Comparison of ENCODE assay signal across 16 cellular contexts in the genomic region with DNA sequence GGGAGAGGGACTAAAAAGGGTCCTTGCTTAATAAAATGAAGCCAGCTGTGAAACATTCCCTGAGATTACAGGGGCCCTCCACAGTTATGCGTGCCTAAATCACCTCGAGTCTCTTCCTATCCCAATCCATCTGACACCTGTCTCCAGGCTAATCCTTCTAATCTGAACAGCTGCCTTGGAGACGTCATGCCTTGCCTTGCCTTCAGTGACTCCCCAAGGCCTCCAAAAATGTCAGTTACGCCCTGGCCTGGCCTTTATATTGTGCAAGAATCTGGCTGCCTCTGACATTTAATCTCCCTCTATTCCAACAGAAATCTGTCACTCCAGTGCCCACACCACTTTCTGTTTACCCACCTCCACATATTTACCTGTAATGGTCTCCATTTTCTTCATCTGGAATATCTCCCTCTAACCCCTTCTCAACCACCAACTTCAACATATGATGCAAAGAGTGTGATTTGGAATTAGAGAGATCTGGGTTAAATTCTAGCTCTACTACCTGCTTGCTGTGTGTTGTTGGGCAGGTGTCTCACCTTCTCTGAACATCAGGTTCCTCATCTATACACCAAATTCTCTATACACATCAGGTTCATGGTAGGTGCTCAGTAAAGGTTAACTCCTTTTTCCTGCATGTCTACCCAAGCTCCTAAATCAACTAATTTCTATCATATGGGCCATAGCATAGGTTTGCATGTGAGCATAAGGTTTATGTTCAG. TPM values are rescaled to one million over a fixed set of nuclear protein-coding genes. Genes with fewer than 3 reads are reported as not detected.
A peak's percentile ranks its signal among the peaks of the same experiment; 100 is the strongest.
DNase-seq lines count a peak whose midpoint lies in the region; ATAC-seq and TF ChIP-seq lines count a peak whose summit lies in the region.
"Had no signal": no experiment of that assay in that cellular context is flagged by ENCODE, and none has a peak within 500 bp of the region (broad histone marks: within the 10 kb centered on the region; RNA-seq: fewer than 3 reads in every experiment).

No MANE protein-coding gene starts in this region.

- H3K27ac Mint-ChIP-seq in dendritic cell treated with granulocyte-macrophage colony-stimulating factor and Interleukin-4, amounts not matched to agents 40 ng/mL and 50 ng/mL, for 4 days: peak overlapping the region; percentile 96
- peak overlapping the region; percentile 44 to 85 (median 61) for H3K27ac Mint-ChIP-seq in nephron
- H3K27ac Mint-ChIP-seq in endothelial cell (ENCODE audit: unreplicated experiment): no peak overlapping the region
- H3K27ac Mint-ChIP-seq: activated naive CD4-positive, alpha-beta T cell treated with anti-CD3 and anti-CD28 coated beads, Interleukin-2, amount 50 U/mL, for 24 hours; B cell had no signal

- TF ChIP-seq CTCF in nephron (IDR thresholded peaks at IDR 0.05; ENCODE audit: unreplicated experiment in 3 of 3) (no peak), endothelial cell (IDR thresholded peaks at IDR 0.05; ENCODE audit: unreplicated experiment) (no peak)

- H3K36me3 Mint-ChIP-seq in dendritic cell treated with granulocyte-macrophage colony-stimulating factor and Interleukin-4, amounts not matched to agents 40 ng/mL and 50 ng/mL, for 4 days (ENCODE audit: low read depth): peaks cover 13% of the 10 kb centered on the region
- H3K36me3 Mint-ChIP-seq in nephron (ENCODE audit: low read depth) (no peaks in the 10 kb centered on the region), endothelial cell (ENCODE audit: low read depth, unreplicated experiment) (no peaks in the 10 kb centered on the region)
- H3K36me3 Mint-ChIP-seq: activated naive CD4-positive, alpha-beta T cell treated with anti-CD3 and anti-CD28 coated beads, Interleukin-2, amount 50 U/mL, for 24 hours had no signal

- H3K4me1 Mint-ChIP-seq in dendritic cell treated with granulocyte-macrophage colony-stimulating factor and Interleukin-4, amounts not matched to agents 40 ng/mL and 50 ng/mL, for 4 days (ENCODE audit: low read depth): peaks cover 88% of the 10 kb centered on the region
- peaks cover 44% of the 10 kb centered on the region for H3K4me1 Mint-ChIP-seq in nephron
- H3K4me1 Mint-ChIP-seq in endothelial cell (ENCODE audit: unreplicated experiment): no peaks in the 10 kb centered on the region
- H3K4me1 Mint-ChIP-seq: activated naive CD4-positive, alpha-beta T cell treated with anti-CD3 and anti-CD28 coated beads, Interleukin-2, amount 50 U/mL, for 24 hours had no signal

- no peak overlapping the region for H3K4me3 Mint-ChIP-seq in dendritic cell treated with granulocyte-macrophage colony-stimulating factor and Interleukin-4, amounts not matched to agents 40 ng/mL and 50 ng/mL, for 4 days
- H3K4me3 Mint-ChIP-seq in nephron (peak overlapping the region in 1 of 3 experiments; percentile 46), endothelial cell (ENCODE audit: unreplicated experiment) (no peak overlapping the region)
- H3K4me3 Mint-ChIP-seq: activated naive CD4-positive, alpha-beta T cell treated with anti-CD3 and anti-CD28 coated beads, Interleukin-2, amount 50 U/mL, for 24 hours; B cell had no signal

- peak; percentile 14 for DNase-seq in NCI-H69 (lab: John Stamatoyannopoulos, UW)
- no peak for DNase-seq in endothelial cell (ENCODE audit: low spot score)
- no peak for DNase-seq in T-helper 2 cell
- no peak for DNase-seq in inferior parietal cortex (ENCODE audit: extremely low spot score)
- DNase-seq: activated CD8-positive, alpha-beta memory T cell treated with anti-CD3 and anti-CD28 coated beads for 24 hours; NCI-H2081 treated with DMSO at 0.1 percent for 48 hours; occipital lobe; T-helper 9 cell had no signal

- H3K4me1 ChIP-seq in BLaER1 treated with 17β-estradiol and CSF1 and Interleukin-3, amounts not matched to agents 10 nM and 100 nM: peaks cover 49 to 86% (median 62%) of the 10 kb centered on the region in 10 experiments

- no peaks in the 10 kb centered on the region for H4K20me1 ChIP-seq in BLaER1 treated with 17β-estradiol and CSF1 and Interleukin-3, amounts not matched to agents 10 nM and 100 nM

- H3K27ac ChIP-seq in BLaER1 treated with 17β-estradiol and CSF1 and Interleukin-3, amounts not matched to agents 10 nM and 100 nM: no peak overlapping the region
- H3K27ac ChIP-seq: KMS-11 had no signal

- ATAC-seq in GM21381 (IDR thresholded peaks at IDR 0.05; ENCODE audit: unreplicated experiment): no peak

- H3K4me3 ChIP-seq in BLaER1 treated with 17β-estradiol and CSF1 and Interleukin-3, amounts not matched to agents 10 nM and 100 nM: no peak overlapping the region
- H3K4me3 ChIP-seq: lung had no signal

- no peaks in the 10 kb centered on the region for H3K9me3 Mint-ChIP-seq in dendritic cell treated with granulocyte-macrophage colony-stimulating factor and Interleukin-4, amounts not matched to agents 40 ng/mL and 50 ng/mL, for 4 days
- H3K9me3 Mint-ChIP-seq in nephron: no peaks in the 10 kb centered on the region
- H3K9me3 Mint-ChIP-seq in endothelial cell (ENCODE audit: unreplicated experiment): no peaks in the 10 kb centered on the region
- H3K9me3 Mint-ChIP-seq: activated naive CD4-positive, alpha-beta T cell treated with anti-CD3 and anti-CD28 coated beads, Interleukin-2, amount 50 U/mL, for 24 hours had no signal

- no peaks in the 10 kb centered on the region for H3K36me3 ChIP-seq in BLaER1 treated with 17β-estradiol and CSF1 and Interleukin-3, amounts not matched to agents 10 nM and 100 nM

- intact Hi-C loops in dendritic cell treated with granulocyte-macrophage colony-stimulating factor and Interleukin-4, amounts not matched to agents 40 ng/mL and 50 ng/mL, for 4 days (cut with micrococcal nuclease): loop anchor here (10.0 kb wide), 1 partner anchor 577 kb away; a partner anchor contains a TSS

- peaks cover 0 to 23% (median 18%) of the 10 kb centered on the region in 11 experiments; a peak in 18 of 22 replicates for H3K9me3 ChIP-seq in BLaER1 treated with 17β-estradiol and CSF1 and Interleukin-3, amounts not matched to agents 10 nM and 100 nM (replicated peaks in 1 of 11)

- peak overlapping the region; percentile 26 to 67 (median 45); a peak in 19 of 22 replicates for H3K4me2 ChIP-seq in BLaER1 treated with 17β-estradiol and CSF1 and Interleukin-3, amounts not matched to agents 10 nM and 100 nM
- H3K4me2 ChIP-seq: KMS-11 had no signal

- H3K27me3 ChIP-seq in BLaER1 treated with 17β-estradiol and CSF1 and Interleukin-3, amounts not matched to agents 10 nM and 100 nM: no peaks in the 10 kb centered on the region

- H3K9ac ChIP-seq in BLaER1 treated with 17β-estradiol and CSF1 and Interleukin-3, amounts not matched to agents 10 nM and 100 nM: no peak overlapping the region
- H3K9ac ChIP-seq: KMS-11 had no signal

- no peaks in the 10 kb centered on the region for H3K27me3 Mint-ChIP-seq in dendritic cell treated with granulocyte-macrophage colony-stimulating factor and Interleukin-4, amounts not matched to agents 40 ng/mL and 50 ng/mL, for 4 days
- H3K27me3 Mint-ChIP-seq in nephron (ENCODE audit: low read depth) (peaks cover 3% of the 10 kb centered on the region), endothelial cell (ENCODE audit: unreplicated experiment) (no peaks in the 10 kb centered on the region)
- H3K27me3 Mint-ChIP-seq: activated naive CD4-positive, alpha-beta T cell treated with anti-CD3 and anti-CD28 coated beads, Interleukin-2, amount 50 U/mL, for 24 hours had no signal

RNA-seq across cellular contexts. Expression of a gene that starts 57.9 kb away (rescaled TPM):
- 7.5 TPM for total RNA-seq in endothelial cell (ENCODE audit: unreplicated experiment)

RNA-seq across cellular contexts. Expression of a gene that starts 58.0 kb away (rescaled TPM):
- total RNA-seq in endothelial cell (ENCODE audit: unreplicated experiment): 62.8 TPM
